In genomic region chr1:26826261-26827201, GRCh38 we compare ENCODE assay signal across 1 cellular context.
TF ChIP-seq lines count a peak whose summit lies in the region.

Gene ZDHHC18 (plus strand): TSS chr1:26826688. CDS start chr1:26826805, 117 bp downstream.

TF ChIP-seq in HepG2, 621 proteins besides CTCF, POLR2A, EP300 and RAD21 (continued from another document and continues in another):
- TF ChIP-seq BRF2 (CRISPR knock-in tag; IDR thresholded peaks at IDR 0.05) (no peak), ZSCAN5A (CRISPR knock-in tag; IDR thresholded peaks at IDR 0.05; ENCODE audit: borderline replicate concordance) (no peak), CBX1 (IDR thresholded peaks at IDR 0.05; ENCODE audit: low read depth) (no peak), RARG (CRISPR knock-in tag; IDR thresholded peaks at IDR 0.05; ENCODE audit: low read depth) (no peak), NFRKB (IDR thresholded peaks at IDR 0.05) (no peak), BHLHE40 (IDR thresholded peaks at IDR 0.05; ENCODE audit: low read length) (no peak), FOXC1 (CRISPR knock-in tag; IDR thresholded peaks at IDR 0.05; ENCODE audit: borderline replicate concordance) (peak; percentile 43; the same call in 1 of the 2 replicates), ZFY (CRISPR knock-in tag; IDR thresholded peaks at IDR 0.05) (peak; percentile 56), ZHX1 (CRISPR knock-in tag; IDR thresholded peaks at IDR 0.05; ENCODE audit: low read depth) (no peak), SIN3A (IDR thresholded peaks at IDR 0.05; ENCODE audit: borderline replicate concordance, low read depth, low read length) (0 out of 2 replicates have a peak, but pooled peaks have one; percentile 26), ZGPAT (CRISPR knock-in tag; IDR thresholded peaks at IDR 0.05) (peak; percentile 25; the same call in 1 of the 2 replicates), GABPB1 (CRISPR knock-in tag; IDR thresholded peaks at IDR 0.05) (peak; percentile 12; the same call in 1 of the 2 replicates), ZBTB7B (CRISPR knock-in tag; IDR thresholded peaks at IDR 0.05) (0 out of 2 replicates have a peak, but pooled peaks have one; percentile 44), ZSCAN29 (CRISPR knock-in tag; conservative IDR thresholded peaks at IDR 0.05) (no peak), MEIS2 (CRISPR knock-in tag; IDR thresholded peaks at IDR 0.05) (0 out of 2 replicates have a peak, but pooled peaks have one; percentile 24), ZFP41 (CRISPR knock-in tag; IDR thresholded peaks at IDR 0.05; ENCODE audit: borderline replicate concordance) (0 out of 2 replicates have a peak, but pooled peaks have one; percentile 27), THAP11 (CRISPR knock-in tag; IDR thresholded peaks at IDR 0.05) (no peak), SMYD3 (CRISPR knock-in tag; IDR thresholded peaks at IDR 0.05) (no peak), UBTF (CRISPR knock-in tag; IDR thresholded peaks at IDR 0.05) (peak; percentile 67), POLR2G (IDR thresholded peaks at IDR 0.05; ENCODE audit: low read depth, low read length) (peak; percentile 40; the same call in 1 of the 2 replicates), BRD4 (CRISPR knock-in tag; IDR thresholded peaks at IDR 0.05) (0 out of 2 replicates have a peak, but pooled peaks have one; percentile 23), ZNF563 (CRISPR knock-in tag; IDR thresholded peaks at IDR 0.05) (no peak), YY1 (IDR thresholded peaks at IDR 0.05; ENCODE audit: insufficient read depth, insufficient replicate concordance, low read depth, low read length) (peak; percentile 52), MAX (IDR thresholded peaks at IDR 0.05) (peak; percentile 29; the same call in 1 of the 2 replicates), SALL1 (CRISPR knock-in tag; IDR thresholded peaks at IDR 0.05) (peak; percentile 18; the same call in 1 of the 2 replicates), ZNF230 (CRISPR knock-in tag; IDR thresholded peaks at IDR 0.05) (no peak), SIN3B (IDR thresholded peaks at IDR 0.05; ENCODE audit: low read length) (no peak), NFE2L1 (CRISPR knock-in tag; IDR thresholded peaks at IDR 0.05; ENCODE audit: borderline replicate concordance) (0 out of 2 replicates have a peak, but pooled peaks have one; percentile 48), MTA1 (CRISPR knock-in tag; IDR thresholded peaks at IDR 0.05; ENCODE audit: borderline replicate concordance) (peak; percentile 51; the same call in 1 of the 2 replicates), ZFP36L2 (CRISPR knock-in tag; IDR thresholded peaks at IDR 0.05) (no peak), ZNF614 (CRISPR knock-in tag; IDR thresholded peaks at IDR 0.05; ENCODE audit: borderline replicate concordance) (peak; percentile 22; the same call in 1 of the 2 replicates), ZNF570 (CRISPR knock-in tag; IDR thresholded peaks at IDR 0.05; ENCODE audit: borderline replicate concordance) (no peak), IKZF5 (CRISPR knock-in tag; IDR thresholded peaks at IDR 0.05) (0 out of 2 replicates have a peak, but pooled peaks have one; percentile 32), ZNF605 (CRISPR knock-in tag; IDR thresholded peaks at IDR 0.05) (peak; percentile 19; the same call in 1 of the 2 replicates), SMARCE1 (IDR thresholded peaks at IDR 0.05; ENCODE audit: borderline replicate concordance) (no peak), ZNF451 (CRISPR knock-in tag; IDR thresholded peaks at IDR 0.05) (no peak), TEAD2 (CRISPR knock-in tag; IDR thresholded peaks at IDR 0.05) (no peak), SIX1 (CRISPR knock-in tag; IDR thresholded peaks at IDR 0.05; ENCODE audit: borderline replicate concordance) (0 out of 2 replicates have a peak, but pooled peaks have one; percentile 30), ZNF788 (CRISPR knock-in tag; IDR thresholded peaks at IDR 0.05; ENCODE audit: borderline replicate concordance) (peak; percentile 46; the same call in 1 of the 2 replicates), ARID4A (CRISPR knock-in tag; IDR thresholded peaks at IDR 0.05; ENCODE audit: borderline replicate concordance) (peak; percentile 53; the same call in 1 of the 2 replicates), ZNF121 (CRISPR knock-in tag; IDR thresholded peaks at IDR 0.05) (no peak), POGZ (CRISPR knock-in tag; IDR thresholded peaks at IDR 0.05) (no peak), HOXA3 (CRISPR knock-in tag; IDR thresholded peaks at IDR 0.05) (no peak), ZNF280B (CRISPR knock-in tag; IDR thresholded peaks at IDR 0.05; ENCODE audit: borderline replicate concordance) (no peak), KDM5B (CRISPR knock-in tag; IDR thresholded peaks at IDR 0.05; ENCODE audit: borderline replicate concordance) (no peak), RFX1 (IDR thresholded peaks at IDR 0.05) (no peak), KDM6A (CRISPR knock-in tag; IDR thresholded peaks at IDR 0.05; ENCODE audit: low read depth) (no peak), HOXA7 (CRISPR knock-in tag; IDR thresholded peaks at IDR 0.05) (no peak), ZNF746 (CRISPR knock-in tag; IDR thresholded peaks at IDR 0.05) (no peak)
